ENCODE assay signal across 27 cellular contexts in genomic region chr3:38573111-38573510, GRCh38.
"Had no signal": no experiment of that assay in that cellular context is flagged by ENCODE, and none has a peak within 500 bp of the region (broad histone marks: within the 10 kb centered on the region; RNA-seq: fewer than 3 reads in every experiment).

No MANE protein-coding gene starts in this region.

- H3K36me3 ChIP-seq: colonic mucosa, esophagus squamous epithelium, gastrocnemius medialis, gastroesophageal sphincter had no signal

- FAIRE-seq: colon, endothelial cell of umbilical vein, frontal cortex had no signal

- ATAC-seq: effector memory CD8-positive, alpha-beta T cell; esophagus mucosa; foreskin keratinocyte; gastrocnemius medialis; gastroesophageal sphincter had no signal

- DNase-seq: colonic mucosa; cortex of kidney; dermis blood vessel endothelial cell; dorsolateral prefrontal cortex; effector CD4-positive, alpha-beta T cell; effector CD8-positive, alpha-beta T cell; effector memory CD4-positive, alpha-beta T cell; effector memory CD8-positive, alpha-beta T cell; erythroblast; esophagus squamous epithelium; foreskin fibroblast; foreskin keratinocyte; foreskin melanocyte; gastrocnemius medialis; glutamatergic neuron; heart right ventricle had no signal

- H3K4me3 Mint-ChIP-seq: dendritic cell treated with granulocyte-macrophage colony-stimulating factor and Interleukin-4, amounts not matched to agents 40 ng/mL and 50 ng/mL, for 4 days; effector memory CD8-positive, alpha-beta T cell; endodermal cell had no signal

- H3K4me1 ChIP-seq: colonic mucosa, esophagus squamous epithelium, foreskin keratinocyte, gastrocnemius medialis, gastroesophageal sphincter had no signal

- H3K9me3 ChIP-seq: colonic mucosa, gastrocnemius medialis had no signal

- H3K9me3 Mint-ChIP-seq: dendritic cell treated with granulocyte-macrophage colony-stimulating factor and Interleukin-4, amounts not matched to agents 40 ng/mL and 50 ng/mL, for 4 days; effector memory CD8-positive, alpha-beta T cell had no signal

- H3K27me3 ChIP-seq: colonic mucosa, dorsolateral prefrontal cortex, esophagus muscularis mucosa, esophagus squamous epithelium, foreskin keratinocyte, gastrocnemius medialis, heart left ventricle, heart right ventricle had no signal

- H3K4me1 Mint-ChIP-seq: endodermal cell had no signal

- H3K4me3 ChIP-seq: colonic mucosa, coronary artery, dorsolateral prefrontal cortex, esophagus muscularis mucosa, esophagus squamous epithelium, gastrocnemius medialis, gastroesophageal sphincter, heart left ventricle, heart right ventricle had no signal

- H3K27ac Mint-ChIP-seq: dendritic cell treated with granulocyte-macrophage colony-stimulating factor and Interleukin-4, amounts not matched to agents 40 ng/mL and 50 ng/mL, for 4 days; effector memory CD8-positive, alpha-beta T cell; endodermal cell had no signal

- H3K27ac ChIP-seq: colonic mucosa, coronary artery, dorsolateral prefrontal cortex, epithelial cell of prostate, esophagus muscularis mucosa, esophagus squamous epithelium, foreskin keratinocyte, gastrocnemius medialis, gastroesophageal sphincter had no signal
